ENCODE assay signal across 27 cellular contexts in genomic region chr1:85379203-85380136, GRCh38.
A peak's percentile ranks its signal among the peaks of the same experiment; 100 is the strongest.
DNase-seq lines count a peak whose midpoint lies in the region; ATAC-seq and TF ChIP-seq lines count a peak whose summit lies in the region.
"Had no signal": no experiment of that assay in that cellular context is flagged by ENCODE, and none has a peak within 500 bp of the region (broad histone marks: within the 10 kb centered on the region; RNA-seq: fewer than 3 reads in every experiment).

No MANE protein-coding gene starts in this region.

- no peak overlapping the region for H2BK15ac ChIP-seq in mesenchymal stem cell (ENCODE audit: low read depth, poor library complexity, severe bottlenecking)

- TF ChIP-seq CTCF in AG04450 (IDR thresholded peaks at IDR 0.05; ENCODE audit: low read depth, low read length) (no peak), gastroesophageal sphincter (IDR thresholded peaks at IDR 0.05) (no peak)

- ATAC-seq in gastroesophageal sphincter (peak; percentile 41), HG03457 (IDR thresholded peaks at IDR 0.05; ENCODE audit: unreplicated experiment) (no peak), HG02852 (IDR thresholded peaks at IDR 0.05; ENCODE audit: unreplicated experiment) (no peak)
- ATAC-seq: activated naive CD8-positive, alpha-beta T cell treated with anti-CD3 and anti-CD28 coated beads, Interleukin-2, amount 50 U/mL, for 24 hours; CD8-positive, alpha-beta T cell; foreskin keratinocyte; left colon; natural killer cell had no signal

- POLR2A ChIA-PET in AG04450 (lab: Yijun Ruan, JAX) = interaction anchor here (0.7 kb wide), 1 partner anchor 19 kb away, joined by 3 read pairs; no protein-coding TSS in a partner anchor

- no peak overlapping the region for H4K91ac ChIP-seq in mesenchymal stem cell (ENCODE audit: low read length)

- no peak overlapping the region for H3K4me2 ChIP-seq in mesenchymal stem cell (ENCODE audit: low read length, poor library complexity, severe bottlenecking)

- 76 to 100% methylated on average over 3 to 4 of the region's 4 CpGs for WGBS in gastroesophageal sphincter (ENCODE audit: low coverage in 1 of 2), 2 donors
- WGBS in mesenchymal stem cell = 94% methylated on average over 3 of the region's 4 CpGs

- no peak overlapping the region for H2BK5ac ChIP-seq in mesenchymal stem cell (ENCODE audit: low read depth, low read length, poor library complexity, severe bottlenecking)

- H2AFZ ChIP-seq in mesenchymal stem cell (ENCODE audit: low read depth, low read length) = no peak overlapping the region

- no peak overlapping the region for H3K9ac ChIP-seq in mesenchymal stem cell (ENCODE audit: low read length)

- CTCF ChIA-PET in AG04450 (lab: Charles Lee) = interaction anchor here (0.8 kb wide), 2 partner anchors 19 to 35 kb away, joined by 3 to 4 read pairs; no protein-coding TSS in a partner anchor

- TF ChIP-seq EP300 in gastroesophageal sphincter (IDR thresholded peaks at IDR 0.05) = no peak

- TF ChIP-seq POLR2A in gastroesophageal sphincter (IDR thresholded peaks at IDR 0.05) = no peak

- H3K27ac ChIP-seq in AG04450 (ENCODE audit: low read depth, low read length) = no peak overlapping the region
- H3K27ac ChIP-seq in SJCRH30 = peak overlapping the region; percentile 42
- H3K27ac ChIP-seq in gastroesophageal sphincter = no peak overlapping the region
- H3K27ac ChIP-seq in mesenchymal stem cell (ENCODE audit: low read length, poor library complexity, severe bottlenecking) = no peak overlapping the region
- H3K27ac ChIP-seq: brain microvascular endothelial cell, foreskin keratinocyte, spleen, transverse colon had no signal

- H3K27me3 ChIP-seq in AG04450 (ENCODE audit: control insufficient read depth, insufficient read depth, low read length) = no peaks in the 10 kb centered on the region
- no peaks in the 10 kb centered on the region for H3K27me3 ChIP-seq in SJCRH30
- H3K27me3 ChIP-seq in gastroesophageal sphincter = no peaks in the 10 kb centered on the region
- H3K27me3 ChIP-seq in mesenchymal stem cell (ENCODE audit: control insufficient read depth in 1 of 2, insufficient read depth in 1 of 2, low read length in 2 of 2) = no peaks in the 10 kb centered on the region
- H3K27me3 ChIP-seq: brain microvascular endothelial cell, foreskin keratinocyte, spleen, transverse colon had no signal

- H4K8ac ChIP-seq in mesenchymal stem cell (ENCODE audit: low read length) = no peak overlapping the region

- H3K4me3 ChIP-seq in AG04450 (ENCODE audit: low read depth, low read length) (no peak overlapping the region), SJCRH30 (no peak overlapping the region), gastroesophageal sphincter (no peak overlapping the region), mesenchymal stem cell (ENCODE audit: insufficient read depth in 1 of 2, low read depth in 1 of 2, low read length in 2 of 2) (no peak overlapping the region)
- H3K4me3 ChIP-seq: HAP-1, spleen, transverse colon had no signal

- H3K18ac ChIP-seq in mesenchymal stem cell (ENCODE audit: low read depth in 1 of 2, low read length in 2 of 2) = no peak overlapping the region

- no peak overlapping the region for H3K14ac ChIP-seq in mesenchymal stem cell (ENCODE audit: low read length in 2 of 2)

- no peak overlapping the region for H3K23ac ChIP-seq in mesenchymal stem cell (ENCODE audit: low read length in 2 of 2)

- H3K4me1 ChIP-seq in SJCRH30 = peaks cover 42% of the 10 kb centered on the region
- peaks cover 0 to 9% (median 0%) of the 10 kb centered on the region in 3 donors for H3K4me1 ChIP-seq in gastroesophageal sphincter
- H3K4me1 ChIP-seq in mesenchymal stem cell (ENCODE audit: control insufficient read depth, insufficient read depth, low read depth, low read length) = peaks cover 2% of the 10 kb centered on the region
- H3K4me1 ChIP-seq: spleen had no signal

- H2BK120ac ChIP-seq in mesenchymal stem cell (ENCODE audit: low read depth, low read length) = no peak overlapping the region

- H2BK12ac ChIP-seq in mesenchymal stem cell (ENCODE audit: low read length in 2 of 2) = no peak overlapping the region

- no peaks in the 10 kb centered on the region; the same call in 1 of the 2 replicates for H3K36me3 ChIP-seq in SJCRH30
- H3K36me3 ChIP-seq in gastroesophageal sphincter = no peaks in the 10 kb centered on the region
- H3K36me3 ChIP-seq in mesenchymal stem cell (ENCODE audit: control insufficient read depth in 1 of 2, insufficient read depth in 2 of 2, low read depth in 1 of 2, low read length in 2 of 2) = peaks cover 0 to 5% of the 10 kb centered on the region in 2 experiments
- H3K36me3 ChIP-seq: spleen, transverse colon had no signal

- no peak overlapping the region for H3K4ac ChIP-seq in mesenchymal stem cell (ENCODE audit: low read depth in 1 of 2, low read length in 2 of 2)

- H3K9me3 ChIP-seq in AG04450 (ENCODE audit: control insufficient read depth, insufficient read depth, low read length) (no peaks in the 10 kb centered on the region), SJCRH30 (replicated peaks) (no peaks in the 10 kb centered on the region; the same call in 1 of the 2 replicates), gastroesophageal sphincter (peaks cover 0 to 9% (median 0%) of the 10 kb centered on the region in 3 donors), mesenchymal stem cell (ENCODE audit: control insufficient read depth, low read length) (peaks cover 22% of the 10 kb centered on the region)

- peaks cover 14% of the 10 kb centered on the region for H3K79me1 ChIP-seq in mesenchymal stem cell (replicated peaks; ENCODE audit: low read length, poor library complexity, severe bottlenecking)

- no peak overlapping the region for H2AK5ac ChIP-seq in mesenchymal stem cell (ENCODE audit: low read length, severe bottlenecking)

- DNase-seq in AG04450 (ENCODE audit: low read depth, low spot score) (peak; percentile 29), SJCRH30 (peak; percentile 37 to 78), mesenchymal stem cell (peak; percentile 33), D341Med (ENCODE audit: low spot score) (no peak), NCI-H2196 treated with DMSO at 0.1 percent for 48 hours (lab: John Stamatoyannopoulos, UW; ENCODE audit: unreplicated experiment) (no peak)
- DNase-seq: activated CD4-positive, alpha-beta T cell treated with anti-CD3 and anti-CD28 coated beads, Interleukin-2, amount 10 ng/mL, durations not matched to agents 7 days and 5 days; activated naive CD8-positive, alpha-beta T cell treated with anti-CD3 and anti-CD28 coated beads, Interleukin-2, amount 50 U/mL, for 24 hours; activated T-cell treated with anti-CD3 and anti-CD28 coated beads, Interleukin-2, amount 50 U/mL, for 24 hours; brain microvascular endothelial cell; CD8-positive, alpha-beta T cell; effector memory CD4-positive, alpha-beta T cell; foreskin keratinocyte; hippocampal formation; left colon; midbrain; natural killer cell; NCI-H146; NCI-H510A treated with DMSO at 0.1 percent for 48 hours; SIG-M5; spleen; stimulated activated CD4-positive, alpha-beta T cell treated with anti-CD3 and anti-CD28 coated beads, Interleukin-2, amount 100 ng/mL, for 48 hours; T1000; transverse colon had no signal

Comparison
In these comparisons a context has a peak if more than half of its experiments do, and no peak if none do; other contexts are left out.
1. DNase-seq: peak in AG04450 (single experiment), SJCRH30 (2 of 2) and mesenchymal stem cell (single experiment); none in D341Med (single experiment) and NCI-H2196 treated with DMSO at 0.1 percent for 48 hours (single experiment).